ENCODE assay signal across 8 cellular contexts in genomic region chr10:113087082-113088029, GRCh38.
DNase-seq lines count a peak whose midpoint lies in the region; ATAC-seq and TF ChIP-seq lines count a peak whose summit lies in the region.

No MANE protein-coding gene starts in this region.

- no peak overlapping the region for H3K27ac ChIP-seq in ovary

- DNase-seq in Daoy (ENCODE audit: low read depth) (peak; percentile 96), RPMI7951 (ENCODE audit: low read depth) (peak; percentile 97), fibroblast of gingiva (ENCODE audit: low read depth) (peak; percentile 97), ovary (peak; percentile 50 to 79 (median 61))
- no peak for DNase-seq in activated CD4-positive, alpha-beta T cell treated with anti-CD3 and anti-CD28 coated beads, Interleukin-2, amount 50 U/mL, for 4 hours

- no peak for TF ChIP-seq POLR2A in ovary (IDR thresholded peaks at IDR 0.05)

- peaks cover 11% of the 10 kb centered on the region for H3K4me1 ChIP-seq in ovary (ENCODE audit: insufficient read depth)

- no peaks in the 10 kb centered on the region for H3K9me3 ChIP-seq in ovary

- ATAC-seq in GM19455 (IDR thresholded peaks at IDR 0.05; ENCODE audit: unreplicated experiment): no peak
- ATAC-seq in GM18873 (IDR thresholded peaks at IDR 0.05; ENCODE audit: low FRiP score, unreplicated experiment): no peak
- ATAC-seq in HG03039 (IDR thresholded peaks at IDR 0.05; ENCODE audit: unreplicated experiment): no peak

- no peak overlapping the region for H3K4me3 ChIP-seq in ovary

- no peak for TF ChIP-seq EP300 in ovary (IDR thresholded peaks at IDR 0.05)

- TF ChIP-seq CTCF in ovary (IDR thresholded peaks at IDR 0.05): no peak

- 31 to 38% (median 36%) methylated on average over 11 of the region's 11 CpGs for WGBS in ovary, 3 donors

- no peaks in the 10 kb centered on the region for H3K27me3 ChIP-seq in ovary

- H3K36me3 ChIP-seq in ovary: no peaks in the 10 kb centered on the region

- intact Hi-C loops in ovary (cut with DNase I): no loop called here

Comparison
In these comparisons a context has a peak if more than half of its experiments do, and no peak if none do; other contexts are left out.
1. DNase-seq: peak in Daoy (single experiment), RPMI7951 (single experiment), fibroblast of gingiva (single experiment) and ovary (5 of 5); none in activated CD4-positive, alpha-beta T cell treated with anti-CD3 and anti-CD28 coated beads, Interleukin-2, amount 50 U/mL, for 4 hours (0 of 2).